ENCODE assay signal across 12 cellular contexts in the genomic region with DNA sequence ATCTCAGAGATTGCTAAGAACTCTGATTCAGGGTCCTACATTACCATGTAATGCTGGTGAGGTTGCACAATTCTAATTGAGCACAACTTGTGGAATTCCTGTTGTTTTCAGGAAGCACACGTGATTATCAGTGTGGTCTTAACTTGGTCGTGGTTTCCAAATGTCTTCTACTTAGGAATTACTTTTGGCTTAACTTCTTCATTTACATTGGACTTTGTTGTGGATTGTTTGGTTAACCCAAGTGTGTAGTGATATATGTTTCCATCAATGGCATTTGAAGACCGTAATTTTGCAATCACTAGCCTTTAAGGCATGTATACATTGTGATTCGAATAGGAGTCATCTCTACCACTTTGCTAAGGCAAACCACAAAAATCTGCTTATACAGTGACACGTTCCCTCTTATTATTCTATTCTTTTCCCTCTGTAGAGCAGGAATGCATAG.
DNase-seq lines count a peak whose midpoint lies in the region; ATAC-seq and TF ChIP-seq lines count a peak whose summit lies in the region.
"Had no signal": no experiment of that assay in that cellular context is flagged by ENCODE, and none has a peak within 500 bp of the region (broad histone marks: within the 10 kb centered on the region; RNA-seq: fewer than 3 reads in every experiment).

No MANE protein-coding gene starts in this region.

- no peak overlapping the region for H2AFZ ChIP-seq in ACC112 (ENCODE audit: low read length, unreplicated experiment)

- TF ChIP-seq POLR2A in prostate gland (IDR thresholded peaks at IDR 0.05) = no peak
- no peak for TF ChIP-seq POLR2A in body of pancreas (IDR thresholded peaks at IDR 0.05)

- H3K9me3 ChIP-seq in SJCRH30 (replicated peaks) (no peaks in the 10 kb centered on the region), prostate gland (no peaks in the 10 kb centered on the region), body of pancreas (no peaks in the 10 kb centered on the region)
- H3K9me3 ChIP-seq: BE2C had no signal

- intact Hi-C loops in prostate gland (cut with DNase I) (no loop called here), body of pancreas (cut with DNase I) (no loop called here)

- ATAC-seq in body of pancreas = no peak
- no peak for ATAC-seq in HG02798 (IDR thresholded peaks at IDR 0.05; ENCODE audit: poor library complexity, unreplicated experiment)
- ATAC-seq: effector memory CD8-positive, alpha-beta T cell had no signal

- 80% methylated on average over 5 of the region's 5 CpGs for WGBS in prostate gland
- WGBS in body of pancreas, 2 donors = 63 to 82% methylated on average over 5 of the region's 5 CpGs

- H3K27ac ChIP-seq in ACC112 (ENCODE audit: low read depth, low read length) (peak overlapping the region; percentile 97), SJCRH30 (peak overlapping the region; percentile 11), prostate gland (no peak overlapping the region), body of pancreas (no peak overlapping the region)
- H3K27ac ChIP-seq: skin epidermis had no signal

- DNase-seq in HFF-Myc (ENCODE audit: extremely low read depth, low read depth) = peak; percentile 62
- peak; percentile 12 to 61 for DNase-seq in SJCRH30
- DNase-seq in fibroblast of peridontal ligament (ENCODE audit: extremely low read depth) = peak; percentile 93
- DNase-seq in anterior cingulate cortex (lab: John Stamatoyannopoulos, UW) = no peak
- no peak for DNase-seq in prostate gland (ENCODE audit: low spot score)
- no peak for DNase-seq in body of pancreas
- DNase-seq: BE2C; effector memory CD8-positive, alpha-beta T cell; NCI-H187 had no signal

- H3K27me3 ChIP-seq in ACC112 (ENCODE audit: insufficient read depth, low read length) (no peaks in the 10 kb centered on the region), SJCRH30 (no peaks in the 10 kb centered on the region), prostate gland (replicated peaks; ENCODE audit: insufficient read depth) (no peaks in the 10 kb centered on the region), body of pancreas (no peaks in the 10 kb centered on the region)
- H3K27me3 ChIP-seq: BE2C had no signal

- H3K4me1 ChIP-seq in ACC112 (ENCODE audit: control insufficient read depth, insufficient read depth, low read length, unreplicated experiment) (peaks cover 80% of the 10 kb centered on the region), SJCRH30 (peaks cover 66% of the 10 kb centered on the region), prostate gland (replicated peaks) (peaks cover 3% of the 10 kb centered on the region), body of pancreas (peaks cover 9% of the 10 kb centered on the region)
- H3K4me1 ChIP-seq: BE2C had no signal

- peaks cover 2% of the 10 kb centered on the region for H3K79me2 ChIP-seq in ACC112 (ENCODE audit: control insufficient read depth, insufficient read depth, low read length, unreplicated experiment)

- H3K36me3 ChIP-seq in ACC112 (ENCODE audit: insufficient read depth, low read length) (no peaks in the 10 kb centered on the region), SJCRH30 (no peaks in the 10 kb centered on the region), prostate gland (no peaks in the 10 kb centered on the region), body of pancreas (replicated peaks in 1 of 2; ENCODE audit: insufficient read depth in 1 of 2, low read depth in 2 of 2) (no peaks in the 10 kb centered on the region)
- H3K36me3 ChIP-seq: BE2C had no signal

- H3K4me3 ChIP-seq in ACC112 (ENCODE audit: low read depth, low read length) (peak overlapping the region; percentile 39; the same call in 1 of the 2 replicates), HFF-Myc (replicated peaks; ENCODE audit: low read depth, low read length) (no peak overlapping the region), SJCRH30 (no peak overlapping the region), prostate gland (no peak overlapping the region), body of pancreas (no peak overlapping the region)
- H3K4me3 ChIP-seq: skin epidermis had no signal

- TF ChIP-seq CTCF in HFF-Myc (IDR thresholded peaks at IDR 0.05; ENCODE audit: low read depth, low read length, missing control alignments) (no peak), prostate gland (IDR thresholded peaks at IDR 0.05) (no peak), body of pancreas (IDR thresholded peaks at IDR 0.05) (no peak)

Comparison
In these comparisons a context has a peak if more than half of its experiments do, and no peak if none do; other contexts are left out.
1. H3K27ac ChIP-seq: peak in ACC112 (single experiment) and SJCRH30 (single experiment); none in prostate gland (0 of 2) and body of pancreas (0 of 4).
2. DNase-seq: peak in HFF-Myc (single experiment), SJCRH30 (2 of 2) and fibroblast of peridontal ligament (single experiment); none in anterior cingulate cortex (0 of 58), prostate gland (single experiment) and body of pancreas (0 of 4).